30 cellular contexts compared by ENCODE assay signal in genomic region chr10:93678805-93679587, GRCh38.
"Had no signal": no experiment of that assay in that cellular context is flagged by ENCODE, and none has a peak within 500 bp of the region (broad histone marks: within the 10 kb centered on the region; RNA-seq: fewer than 3 reads in every experiment).

No MANE protein-coding gene starts in this region.

- H3K27me3 Mint-ChIP-seq: naive thymus-derived CD4-positive, alpha-beta T cell; natural killer cell treated with Interleukin-12 subunit alpha and Interleukin-12 subunit beta and Interleukin-15 and Interleukin-18, amount 100 ng/mL, for 72 hours; stimulated activated naive B cell treated with anti-CD40 and anti-IgM and Interleukin-4, amounts not matched to agents 10 μg/mL and 1 μg/mL and 100 μg/mL, for 72 hours had no signal

- H3K9me3 ChIP-seq: left lung, mucosa of descending colon, neutrophil, psoas muscle, suprapubic skin, thoracic aorta, tibial artery, upper lobe of right lung had no signal

- DNase-seq: hippocampal formation; kidney glomerular epithelial cell; left colon; left lung; midbrain; mucosa of descending colon; naive thymus-derived CD4-positive, alpha-beta T cell; occipital lobe; psoas muscle; right cardiac atrium; stimulated activated CD4-positive, alpha-beta T cell treated with anti-CD3 and anti-CD28 coated beads, Interleukin-12 subunit alpha, Interleukin-12 subunit beta, amount 100 ng/mL, for 4 hours; stimulated activated CD4-positive, alpha-beta T cell treated with anti-CD3 and anti-CD28 coated beads, Interleukin-15, amount 100 ng/mL, for 24 hours; stimulated activated CD4-positive, alpha-beta T cell treated with anti-CD3 and anti-CD28 coated beads, Interleukin-2, amount 100 ng/mL, for 24 hours; stimulated activated CD4-positive, alpha-beta T cell treated with anti-CD3 and anti-CD28 coated beads, Interleukin-4, amount 100 ng/mL, for 1 hour; stimulated activated naive B cell treated with anti-CD40 and anti-IgM and Interleukin-4, amounts not matched to agents 10 μg/mL and 1 μg/mL and 100 μg/mL, for 72 hours; stimulated activated naive CD8-positive, alpha-beta T cell treated with anti-CD3 and anti-CD28 coated beads, Interleukin-15, Interleukin-2, amounts not matched to agents 100 U/mL and 50 U/mL, for 24 hours; tibial artery; trophoblast cell; upper lobe of right lung had no signal

- H3K79me2 ChIP-seq: parathyroid adenoma had no signal

- H3K27me3 ChIP-seq: left lung, neural progenitor cell, neutrophil, suprapubic skin, tibial artery, upper lobe of right lung had no signal

- H3K27ac Mint-ChIP-seq: natural killer cell treated with Interleukin-12 subunit alpha and Interleukin-12 subunit beta and Interleukin-15 and Interleukin-18, amount 100 ng/mL, for 72 hours; neural progenitor cell; stimulated activated naive B cell treated with anti-CD40 and anti-IgM and Interleukin-4, amounts not matched to agents 10 μg/mL and 1 μg/mL and 100 μg/mL, for 72 hours had no signal

- H3K36me3 Mint-ChIP-seq: neural progenitor cell had no signal

- H3K27ac ChIP-seq: left lung, neural progenitor cell, neutrophil, parathyroid adenoma, psoas muscle, skin epidermis, suprapubic skin, thoracic aorta, tibial artery, upper lobe of right lung had no signal

- H3K4me3 Mint-ChIP-seq: natural killer cell treated with Interleukin-12 subunit alpha and Interleukin-12 subunit beta and Interleukin-15 and Interleukin-18, amount 100 ng/mL, for 72 hours; neural progenitor cell; stimulated activated naive B cell treated with anti-CD40 and anti-IgM and Interleukin-4, amounts not matched to agents 10 μg/mL and 1 μg/mL and 100 μg/mL, for 72 hours had no signal

- H3K4me1 ChIP-seq: left lung, neural progenitor cell, parathyroid adenoma, psoas muscle, suprapubic skin, tibial artery, upper lobe of right lung had no signal

- H3K9ac ChIP-seq: parathyroid adenoma had no signal

- H3K9me3 Mint-ChIP-seq: naive thymus-derived CD4-positive, alpha-beta T cell; natural killer cell treated with Interleukin-12 subunit alpha and Interleukin-12 subunit beta and Interleukin-15 and Interleukin-18, amount 100 ng/mL, for 72 hours; neural progenitor cell; stimulated activated naive B cell treated with anti-CD40 and anti-IgM and Interleukin-4, amounts not matched to agents 10 μg/mL and 1 μg/mL and 100 μg/mL, for 72 hours had no signal

- H3K4me3 ChIP-seq: left lung, lung, mucosa of descending colon, neural progenitor cell, psoas muscle, skin epidermis, suprapubic skin, thoracic aorta, tibial artery, upper lobe of right lung had no signal

- H3K4me2 ChIP-seq: neural progenitor cell had no signal

- H3K4me1 Mint-ChIP-seq: neural progenitor cell; stimulated activated naive B cell treated with anti-CD40 and anti-IgM and Interleukin-4, amounts not matched to agents 10 μg/mL and 1 μg/mL and 100 μg/mL, for 72 hours had no signal

- ATAC-seq: left colon; left lung; mucosa of descending colon; naive thymus-derived CD4-positive, alpha-beta T cell; natural killer cell treated with Interleukin-12 subunit alpha and Interleukin-12 subunit beta and Interleukin-15 and Interleukin-18, amount 100 ng/mL, for 72 hours; psoas muscle; sciatic nerve; stimulated activated naive B cell treated with anti-CD40 and anti-IgM and Interleukin-4, amounts not matched to agents 10 μg/mL and 1 μg/mL and 100 μg/mL, for 72 hours; stimulated activated naive CD8-positive, alpha-beta T cell treated with anti-CD3 and anti-CD28 coated beads, Interleukin-15, Interleukin-2, amounts not matched to agents 100 U/mL and 50 U/mL, for 24 hours; upper lobe of right lung had no signal

- FAIRE-seq: keratinocyte, urothelium cell line had no signal

- H2AFZ ChIP-seq: neural progenitor cell, parathyroid adenoma had no signal
